Comparison of ENCODE assay signal across 8 cellular contexts in genomic region chrX:69060631-69061408, GRCh38.
DNase-seq lines count a peak whose midpoint lies in the region; ATAC-seq and TF ChIP-seq lines count a peak whose summit lies in the region.
"Had no signal": no experiment of that assay in that cellular context is flagged by ENCODE, and none has a peak within 500 bp of the region (broad histone marks: within the 10 kb centered on the region; RNA-seq: fewer than 3 reads in every experiment).

No MANE protein-coding gene starts in this region.

- peak; percentile 31 for DNase-seq in IMR-90
- peak in 1 of 2 donors; percentile 23 for DNase-seq in breast epithelium (ENCODE audit: low spot score in 2 of 2)
- DNase-seq in kidney glomerular epithelial cell (lab: John Stamatoyannopoulos, UW), result peak; percentile 6
- peak; percentile 49 for DNase-seq in type B pancreatic cell (ENCODE audit: extremely low spot score, unreplicated experiment)
- DNase-seq in NCI-H2171 treated with DMSO at 0.1 percent for 48 hours (lab: John Stamatoyannopoulos, UW), result no peak
- DNase-seq in HuH-7 (ENCODE audit: low spot score), result no peak
- DNase-seq: NCI-H2029 treated with DMSO at 0.1 percent for 48 hours had no signal

- H3K14ac ChIP-seq in IMR-90 (replicated peaks; ENCODE audit: low read depth, low read length), result no peak overlapping the region

- no peaks in the 10 kb centered on the region for H3K79me1 ChIP-seq in IMR-90 (ENCODE audit: low read depth in 1 of 2, low read length in 2 of 2)

- no peak overlapping the region for H2BK120ac ChIP-seq in IMR-90 (ENCODE audit: low read depth, low read length)

- H4K8ac ChIP-seq in IMR-90 (ENCODE audit: low read depth in 2 of 2, low read length in 2 of 2), result no peak overlapping the region

- CTCF ChIA-PET in IMR-90 (lab: Yijun Ruan, JAX), result interaction anchor here (1.2 to 2.1 kb wide), 3 partner anchors 229 to 233 kb away, joined by 3 to 17 read pairs (median 3); partner anchors contain the start of gene EFNB1

- H3K56ac ChIP-seq in IMR-90 (ENCODE audit: extremely low read depth, insufficient read depth, low read length), result no peak overlapping the region

- no peak overlapping the region for H2AK9ac ChIP-seq in IMR-90 (replicated peaks; ENCODE audit: low read depth, low read length, poor library complexity)

- H3K4me1 ChIP-seq in IMR-90 (ENCODE audit: control insufficient read depth, insufficient read depth, low read length) (no peaks in the 10 kb centered on the region), breast epithelium (no peaks in the 10 kb centered on the region)

- H3K4me3 Mint-ChIP-seq in type B pancreatic cell, result no peak overlapping the region

- H3K9me3 ChIP-seq in IMR-90 (ENCODE audit: control insufficient read depth, insufficient read depth, low read length) (peaks cover 3% of the 10 kb centered on the region; the same call in 1 of the 2 replicates), breast epithelium (peaks cover 0 to 12% of the 10 kb centered on the region in 2 donors)

- H3K27ac Mint-ChIP-seq in type B pancreatic cell, result no peak overlapping the region

- no peak overlapping the region for H2BK15ac ChIP-seq in IMR-90 (ENCODE audit: low read depth, low read length)

- POLR2A ChIA-PET in IMR-90 (lab: Charles Lee; ENCODE audit: unreplicated experiment), result no interaction called here

- no peaks in the 10 kb centered on the region for H3K27me3 Mint-ChIP-seq in type B pancreatic cell

- H3K27me3 ChIP-seq in IMR-90 (ENCODE audit: control insufficient read depth, insufficient read depth, low read length) (peaks cover 8% of the 10 kb centered on the region), breast epithelium (peaks cover 0 to 52% of the 10 kb centered on the region in 2 donors)

- no TSS peak for BruUV-seq in IMR-90 (replicated peaks; lab: Mats Ljungman, UMichigan)

- ATAC-seq in IMR-90 (ENCODE audit: low read depth) (peak; percentile 71; the same call in 1 of the 2 replicates), GM21576 (IDR thresholded peaks at IDR 0.05; ENCODE audit: unreplicated experiment) (no peak)

- H3K36me3 Mint-ChIP-seq in type B pancreatic cell, result no peaks in the 10 kb centered on the region

- dilution Hi-C loops in IMR-90 (cut with HindIII; ENCODE audit: low sequenced_read_pairs, unreplicated experiment), result no loop called here

- TF ChIP-seq CTCF in IMR-90 (conservative IDR thresholded peaks at IDR 0.05; ENCODE audit: low read depth, low read length) (peak; percentile 50), breast epithelium (IDR thresholded peaks at IDR 0.05) (peak in 2 of 3 donors; percentile 31 to 33), type B pancreatic cell (conservative IDR thresholded peaks at IDR 0.05) (peak; percentile 29)

- H3K27ac ChIP-seq in IMR-90 (ENCODE audit: insufficient read depth, low read length) (no peak overlapping the region), breast epithelium (no peak overlapping the region)

- no peak for TF ChIP-seq POLR2A in IMR-90 (IDR thresholded peaks at IDR 0.05; ENCODE audit: low read depth, low read length)
- no peak for TF ChIP-seq POLR2A in breast epithelium (IDR thresholded peaks at IDR 0.05)

- H2AK5ac ChIP-seq in IMR-90 (ENCODE audit: low read depth, low read length), result no peak overlapping the region

- H4K91ac ChIP-seq in IMR-90 (ENCODE audit: insufficient read depth, low read depth, low read length), result no peak overlapping the region

- H3K9me1 ChIP-seq in IMR-90 (ENCODE audit: insufficient read depth, low read length), result no peaks in the 10 kb centered on the region

- no peaks in the 10 kb centered on the region for H3K36me3 ChIP-seq in IMR-90 (ENCODE audit: control insufficient read depth, insufficient read depth, low read length)
- no peaks in the 10 kb centered on the region for H3K36me3 ChIP-seq in breast epithelium

- no peak overlapping the region for H2BK20ac ChIP-seq in IMR-90 (ENCODE audit: low read depth, low read length)

- no peak overlapping the region for H3K9ac ChIP-seq in IMR-90 (ENCODE audit: low read depth, low read length)

- no peaks in the 10 kb centered on the region for H4K20me1 ChIP-seq in IMR-90 (ENCODE audit: insufficient read depth, low read length)

- no peak overlapping the region for H3K18ac ChIP-seq in IMR-90 (ENCODE audit: low read depth, low read length)

- in situ Hi-C loops in IMR-90 (cut with MboI; ENCODE audit: low sequenced_read_pairs), result no loop called here

- no peak overlapping the region for H3K4me2 ChIP-seq in IMR-90 (ENCODE audit: low read depth, low read length)

- no peak overlapping the region for H3K4ac ChIP-seq in IMR-90 (ENCODE audit: low read depth, low read length)

- H2AFZ ChIP-seq in IMR-90 (replicated peaks; ENCODE audit: low read length, poor library complexity), result no peak overlapping the region

- H3K4me1 Mint-ChIP-seq in type B pancreatic cell (ENCODE audit: unreplicated experiment), result no peaks in the 10 kb centered on the region

- intact Hi-C loops in IMR-90 (cut with micrococcal nuclease), result loop anchor here (1.0 kb wide), 2 partner anchors 229 to 234 kb away; no protein-coding TSS in a partner anchor
- intact Hi-C loops in breast epithelium (cut with DNase I; ENCODE audit: low total_unique reads), result no loop called here

- H3K23ac ChIP-seq in IMR-90 (ENCODE audit: low read depth, low read length), result no peak overlapping the region

- H2BK5ac ChIP-seq in IMR-90 (ENCODE audit: low read depth, low read length, poor library complexity, severe bottlenecking), result no peak overlapping the region

- H3K4me3 ChIP-seq in IMR-90 (ENCODE audit: insufficient read depth, low read depth, low read length), result no peak overlapping the region
- H3K4me3 ChIP-seq in breast epithelium, result no peak overlapping the region

- no peak overlapping the region for H4K5ac ChIP-seq in IMR-90 (ENCODE audit: low read depth, low read length)

- no CpG with 5 or more reads among the region's 6 CpGs for WGBS in IMR-90 (ENCODE audit: extremely low coverage in 2 of 2, insufficient read length in 1 of 2), 2 experiments

- TF ChIP-seq RAD21 in IMR-90 (IDR thresholded peaks at IDR 0.05; ENCODE audit: low read length), result peak; percentile 65

- H3K9me3 Mint-ChIP-seq in type B pancreatic cell, result no peaks in the 10 kb centered on the region

TF ChIP-seq in IMR-90, 13 proteins besides CTCF, POLR2A, EP300 and RAD21:
- TF ChIP-seq SMC3 (IDR thresholded peaks at IDR 0.05; ENCODE audit: low read depth, low read length) (peak; percentile 63), NFE2L2 (IDR thresholded peaks at IDR 0.05; ENCODE audit: low read depth, low read length) (no peak), BHLHE40 (IDR thresholded peaks at IDR 0.05; ENCODE audit: low read depth, low read length) (no peak)

Comparison
In these comparisons a context has a peak if more than half of its experiments do, and no peak if none do; other contexts are left out.
1. DNase-seq: peak in IMR-90 (single experiment), kidney glomerular epithelial cell (single experiment) and type B pancreatic cell (single experiment); none in NCI-H2171 treated with DMSO at 0.1 percent for 48 hours (single experiment) and HuH-7 (single experiment).
2. Peak in every context shown above with its lines, with median percentiles within 50 percentile points of each other: CTCF ChIP-seq.